Comparison of ENCODE assay signal across 23 cellular contexts in genomic region chr16:81818514-81819304, GRCh38. TPM values are rescaled to one million over a fixed set of nuclear protein-coding genes. Genes with fewer than 3 reads are reported as not detected.
A peak's percentile ranks its signal among the peaks of the same experiment; 100 is the strongest.
DNase-seq lines count a peak whose midpoint lies in the region; ATAC-seq, FAIRE-seq and TF ChIP-seq lines count a peak whose summit lies in the region.
"Had no signal": no experiment of that assay in that cellular context is flagged by ENCODE, and none has a peak within 500 bp of the region (broad histone marks: within the 10 kb centered on the region; RNA-seq: fewer than 3 reads in every experiment).

No MANE protein-coding gene starts in this region.

- H3K27ac ChIP-seq in OCI-LY3 (ENCODE audit: low read length): peak overlapping the region; percentile 80
- H3K27ac ChIP-seq: RWPE1 had no signal

- TF ChIP-seq CTCF in GM12865 (IDR thresholded peaks at IDR 0.05; ENCODE audit: insufficient read depth, low read depth, low read length, missing control alignments) (no peak), OCI-LY3 (IDR thresholded peaks at IDR 0.05; ENCODE audit: low read depth, low read length) (no peak), D721Med (IDR thresholded peaks at IDR 0.05; ENCODE audit: insufficient read depth, missing control alignments) (no peak)

- intact Hi-C loops in activated CD4-positive, alpha-beta memory T cell treated with anti-CD3 and anti-CD28 coated beads for 36 hours (cut with micrococcal nuclease): no loop called here

- H3K9ac ChIP-seq in OCI-LY3 (ENCODE audit: low read length): no peak overlapping the region

- no peak for FAIRE-seq in D721Med (lab: Jason Lieb, UNC)
- FAIRE-seq: HTR-8/SVneo, keratinocyte had no signal

- H3K36me3 Mint-ChIP-seq in memory B cell: peaks cover 10% of the 10 kb centered on the region
- H3K36me3 Mint-ChIP-seq in activated CD4-positive, alpha-beta memory T cell treated with anti-CD3 and anti-CD28 coated beads for 36 hours: no peaks in the 10 kb centered on the region

- CTCF ChIA-PET in activated CD4-positive, alpha-beta memory T cell treated with anti-CD3 and anti-CD28 coated beads for 36 hours (lab: Charles Lee): interaction anchor here (1.4 kb wide), 1 partner anchor 55 kb away, joined by 4 read pairs; no protein-coding TSS in a partner anchor

- POLR2A ChIA-PET in activated CD4-positive, alpha-beta memory T cell treated with anti-CD3 and anti-CD28 coated beads for 36 hours (lab: Charles Lee): interaction anchor here (0.6 kb wide), 1 partner anchor 202 kb away, joined by 3 read pairs; no protein-coding TSS in a partner anchor

- H3K4me3 ChIP-seq in GM12865 (ENCODE audit: low read depth, low read length) (peak overlapping the region; percentile 64), OCI-LY3 (ENCODE audit: low read length) (peak overlapping the region; percentile 62; the same call in 1 of the 2 replicates)

- H3K9me3 ChIP-seq in OCI-LY3 (ENCODE audit: insufficient read depth, low read length): peaks cover 7% of the 10 kb centered on the region; the same call in 1 of the 2 replicates

- H3K4me2 ChIP-seq in OCI-LY3 (ENCODE audit: low read length): peak overlapping the region; percentile 82

- peak overlapping the region; percentile 100 for H3K27ac Mint-ChIP-seq in memory B cell
- no peak overlapping the region for H3K27ac Mint-ChIP-seq in activated CD4-positive, alpha-beta memory T cell treated with anti-CD3 and anti-CD28 coated beads for 36 hours
- H3K27ac Mint-ChIP-seq: activated CD4-positive, alpha-beta T cell treated with anti-CD3 and anti-CD28 coated beads, Interleukin-2, amount 10 ng/mL, durations not matched to agents 7 days and 5 days; activated naive CD4-positive, alpha-beta T cell treated with anti-CD3 and anti-CD28 coated beads for 36 hours; nephron had no signal

- H3K79me2 ChIP-seq in OCI-LY3 (ENCODE audit: low read length): peaks cover 97% of the 10 kb centered on the region

- no peaks in the 10 kb centered on the region for H3K27me3 ChIP-seq in OCI-LY3 (ENCODE audit: low read depth, low read length)

- peak overlapping the region; percentile 79 for H3K4me3 Mint-ChIP-seq in memory B cell
- H3K4me3 Mint-ChIP-seq in activated CD4-positive, alpha-beta memory T cell treated with anti-CD3 and anti-CD28 coated beads for 36 hours: no peak overlapping the region
- H3K4me3 Mint-ChIP-seq: activated CD4-positive, alpha-beta T cell treated with anti-CD3 and anti-CD28 coated beads, Interleukin-2, amount 10 ng/mL, durations not matched to agents 7 days and 5 days; activated naive CD4-positive, alpha-beta T cell treated with anti-CD3 and anti-CD28 coated beads for 36 hours; nephron had no signal

- no peaks in the 10 kb centered on the region for H3K27me3 Mint-ChIP-seq in memory B cell
- H3K27me3 Mint-ChIP-seq in activated CD4-positive, alpha-beta memory T cell treated with anti-CD3 and anti-CD28 coated beads for 36 hours: no peaks in the 10 kb centered on the region
- H3K27me3 Mint-ChIP-seq: activated CD4-positive, alpha-beta T cell treated with anti-CD3 and anti-CD28 coated beads, Interleukin-2, amount 10 ng/mL, durations not matched to agents 7 days and 5 days had no signal

- H3K4me1 Mint-ChIP-seq in memory B cell: peaks cover 64% of the 10 kb centered on the region
- H3K4me1 Mint-ChIP-seq in activated CD4-positive, alpha-beta memory T cell treated with anti-CD3 and anti-CD28 coated beads for 36 hours (ENCODE audit: low read depth): peaks cover 6% of the 10 kb centered on the region

- H2AFZ ChIP-seq in OCI-LY3 (ENCODE audit: low read depth, low read length): no peak overlapping the region

- no peaks in the 10 kb centered on the region for H3K9me3 Mint-ChIP-seq in memory B cell
- no peaks in the 10 kb centered on the region for H3K9me3 Mint-ChIP-seq in activated CD4-positive, alpha-beta memory T cell treated with anti-CD3 and anti-CD28 coated beads for 36 hours
- H3K9me3 Mint-ChIP-seq: activated CD4-positive, alpha-beta T cell treated with anti-CD3 and anti-CD28 coated beads, Interleukin-2, amount 10 ng/mL, durations not matched to agents 7 days and 5 days; activated naive CD4-positive, alpha-beta T cell treated with anti-CD3 and anti-CD28 coated beads for 36 hours; nephron had no signal

- H4K20me1 ChIP-seq in OCI-LY3 (ENCODE audit: insufficient read depth, low read length): peaks cover 19% of the 10 kb centered on the region

- H3K36me3 ChIP-seq in OCI-LY3 (replicated peaks; ENCODE audit: low read depth, low read length): peaks cover 12% of the 10 kb centered on the region

- no peak for ATAC-seq in memory B cell (ENCODE audit: low read depth)
- no peak for ATAC-seq in HG03432 (IDR thresholded peaks at IDR 0.05; ENCODE audit: unreplicated experiment)
- no peak for ATAC-seq in GM21825 (IDR thresholded peaks at IDR 0.05; ENCODE audit: unreplicated experiment)

- DNase-seq in A172 (ENCODE audit: low spot score): peak; percentile 45
- peak; percentile 60 for DNase-seq in GM12865 (ENCODE audit: low read depth)
- no peak for DNase-seq in memory B cell (ENCODE audit: low spot score in 2 of 2)
- no peak for DNase-seq in D721Med (ENCODE audit: insufficient read length, low spot score)
- DNase-seq in activated CD4-positive, alpha-beta memory T cell treated with anti-CD3 and anti-CD28 coated beads for 36 hours: no peak
- DNase-seq: activated CD4-positive, alpha-beta T cell treated with anti-CD3 and anti-CD28 coated beads, Interleukin-2, amount 10 ng/mL, durations not matched to agents 7 days and 5 days; activated naive CD4-positive, alpha-beta T cell treated with anti-CD3 and anti-CD28 coated beads for 36 hours; activated T-cell treated with anti-CD3 and anti-CD28 coated beads for 4 hours; COR-L47; foreskin fibroblast; hippocampal formation; mammary epithelial cell; NCI-H146; NCI-H345; SW 1271; trophoblast cell had no signal

- H3K4me1 ChIP-seq in OCI-LY3 (ENCODE audit: low read length): peaks cover 94% of the 10 kb centered on the region

RNA-seq across cellular contexts. Expression of gene PLCG2, which starts 39.6 kb away (rescaled TPM):
- 3.8 and 3.9 TPM in 2 replicates for total RNA-seq in A172 (2014; rRNA removed; shearing (Covaris generic))
- total RNA-seq in activated CD4-positive, alpha-beta memory T cell treated with anti-CD3 and anti-CD28 coated beads for 36 hours: 10 to 100 TPM in 1 of 2 experiments, 1 to 10 TPM in 1; 8.3 to 10.6 TPM

Comparison
In these comparisons a context has a peak if more than half of its experiments do, and no peak if none do; other contexts are left out.
1. DNase-seq: peak in A172 (single experiment) and GM12865 (single experiment); none in memory B cell (0 of 2), D721Med (single experiment) and activated CD4-positive, alpha-beta memory T cell treated with anti-CD3 and anti-CD28 coated beads for 36 hours (single experiment).